ENCODE assay signal across 8 cellular contexts in the genomic region with DNA sequence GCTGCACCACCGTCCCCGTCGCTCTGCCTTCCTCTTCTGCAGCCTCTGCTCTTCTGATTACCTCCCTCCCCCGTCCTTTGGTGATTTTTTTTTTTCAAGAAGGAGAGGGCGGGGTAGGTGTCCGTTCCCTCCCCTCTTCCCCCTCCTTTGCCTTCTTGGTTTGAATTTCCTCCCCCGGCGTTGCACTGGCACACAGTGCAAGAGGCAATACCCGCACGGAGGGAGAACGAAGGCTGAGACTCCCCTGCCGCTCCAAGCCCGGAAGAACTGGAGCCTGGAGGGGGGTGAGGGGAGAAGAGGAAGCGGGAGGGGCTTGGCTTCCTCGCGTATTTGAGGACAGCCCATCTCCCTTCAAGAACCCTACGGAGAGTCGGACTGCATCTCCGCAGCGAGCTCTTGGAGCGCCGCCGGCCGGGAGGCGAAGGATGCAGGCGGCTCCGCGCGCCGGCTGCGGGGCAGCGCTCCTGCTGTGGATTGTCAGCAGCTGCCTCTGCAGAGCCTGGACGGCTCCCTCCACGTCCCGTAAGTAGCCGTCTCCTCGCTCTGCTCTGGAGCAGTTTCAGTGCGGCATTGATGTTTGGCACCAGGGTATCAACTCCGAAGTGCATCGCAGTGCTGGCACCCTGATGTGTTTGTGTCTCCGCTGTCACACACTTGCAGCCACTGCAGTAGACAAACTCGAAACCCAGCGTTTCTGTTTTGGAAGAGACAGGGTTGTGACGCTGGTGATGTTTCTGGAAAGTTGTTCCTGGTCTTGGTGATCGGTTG. TPM values are rescaled to one million over a fixed set of nuclear protein-coding genes. Genes with fewer than 3 reads are reported as not detected.
A peak's percentile ranks its signal among the peaks of the same experiment; 100 is the strongest.
DNase-seq lines count a peak whose midpoint lies in the region; ATAC-seq and TF ChIP-seq lines count a peak whose summit lies in the region.

CNTNAP2 (plus strand) TSS at position 350 of the 768 bp plus-strand sequence; CDS start at position 426, 76 bp downstream.

- TF ChIP-seq POLR2A in spleen (IDR thresholded peaks at IDR 0.05) = no peak

- H3K27ac ChIP-seq in iPS-18a (ENCODE audit: low read length) (no peak within 1 kb of the TSS), spleen (no peak within 1 kb of the TSS)

- ATAC-seq in GM19324 (IDR thresholded peaks at IDR 0.05; ENCODE audit: low FRiP score, unreplicated experiment) = no peak

- in situ Hi-C loops in astrocyte of the spinal cord (cut with HindIII; ENCODE audit: low sequenced_read_pairs) = no loop called here

- no peaks in the 10 kb centered on the region for H3K36me3 Mint-ChIP-seq in T-helper 1 cell treated with Interleukin-12 subunit alpha and Interleukin-12 subunit beta and Interleukin-4 antibody, amounts not matched to agents 30 μg/mL and 1 μg/mL, for 36 hours (ENCODE audit: low read depth)

- WGBS in spleen, 5 donors = 2 to 5% (median 3%) methylated on average over 23 to 45 of the region's 45 CpGs

- no peak within 1 kb of the TSS for H3K9ac ChIP-seq in iPS-18a (ENCODE audit: low read length)

- TF ChIP-seq CTCF in astrocyte of the spinal cord (IDR thresholded peaks at IDR 0.05; ENCODE audit: low read depth, low read length) = no peak
- TF ChIP-seq CTCF in spleen (IDR thresholded peaks at IDR 0.05 in 8 of 11, conservative IDR thresholded peaks at IDR 0.05 in 3 of 11) = no peak

- H3K36me3 ChIP-seq in iPS-18a (ENCODE audit: control insufficient read depth, low read depth, low read length) (no peaks in the 10 kb centered on the region), spleen (no peaks in the 10 kb centered on the region)

- DNase-seq in T-helper 1 cell = no peak
- peak; percentile 99 for DNase-seq in NCI-H2171 treated with DMSO at 0.1 percent for 48 hours (lab: John Stamatoyannopoulos, UW)
- peak; percentile 31 for DNase-seq in astrocyte of the spinal cord (ENCODE audit: low read depth, low spot score)
- peak; percentile 57 for DNase-seq in spleen
- DNase-seq in T-helper 9 cell = no peak

- H3K4me3 ChIP-seq in astrocyte of the spinal cord (ENCODE audit: low read depth, low read length) = peak within 1 kb of the TSS; percentile 40
- H3K4me3 ChIP-seq in iPS-18a (ENCODE audit: low read length) = peak within 1 kb of the TSS; percentile 81
- H3K4me3 ChIP-seq in spleen = peak within 1 kb of the TSS; percentile 3 to 58 (median 29)

- H3K9me3 ChIP-seq in iPS-18a (ENCODE audit: control insufficient read depth, low read depth, low read length) (no peaks in the 10 kb centered on the region), spleen (no peaks in the 10 kb centered on the region)

- peaks cover 8% of the 10 kb centered on the region for H3K4me1 Mint-ChIP-seq in T-helper 1 cell treated with Interleukin-12 subunit alpha and Interleukin-12 subunit beta and Interleukin-4 antibody, amounts not matched to agents 30 μg/mL and 1 μg/mL, for 36 hours (ENCODE audit: low read depth)

- H3K4me3 Mint-ChIP-seq in T-helper 1 cell treated with Interleukin-12 subunit alpha and Interleukin-12 subunit beta and Interleukin-4 antibody, amounts not matched to agents 30 μg/mL and 1 μg/mL, for 36 hours = peak within 1 kb of the TSS; percentile 64

- H3K9me3 Mint-ChIP-seq in T-helper 1 cell treated with Interleukin-12 subunit alpha and Interleukin-12 subunit beta and Interleukin-4 antibody, amounts not matched to agents 30 μg/mL and 1 μg/mL, for 36 hours = no peaks in the 10 kb centered on the region

- peaks cover 7% of the 10 kb centered on the region for H3K4me1 ChIP-seq in iPS-18a (ENCODE audit: control insufficient read depth, low read depth, low read length)
- H3K4me1 ChIP-seq in spleen = peaks cover 0 to 18% (median 10%) of the 10 kb centered on the region in 6 donors

- peaks cover 29% of the 10 kb centered on the region for H3K27me3 Mint-ChIP-seq in T-helper 1 cell treated with Interleukin-12 subunit alpha and Interleukin-12 subunit beta and Interleukin-4 antibody, amounts not matched to agents 30 μg/mL and 1 μg/mL, for 36 hours (ENCODE audit: low read depth)

- intact Hi-C loops in spleen (cut with DNase I; ENCODE audit: low total_unique reads) = no loop called here

- H3K27ac Mint-ChIP-seq in T-helper 1 cell treated with Interleukin-12 subunit alpha and Interleukin-12 subunit beta and Interleukin-4 antibody, amounts not matched to agents 30 μg/mL and 1 μg/mL, for 36 hours = peak within 1 kb of the TSS; percentile 15

- peaks cover 39% of the 10 kb centered on the region for H3K27me3 ChIP-seq in iPS-18a (ENCODE audit: control insufficient read depth, insufficient read depth, low read length)
- peaks cover 0 to 48% (median 15%) of the 10 kb centered on the region in 7 donors for H3K27me3 ChIP-seq in spleen (replicated peaks in 1 of 7)

RNA-seq across cellular contexts. Expression of gene CNTNAP2, which starts in this region (rescaled TPM):
- 1 to 10 TPM in 4 of 7 donors, under 1 TPM in 3; 0.29 to 2.0 (median 1.2) TPM for total RNA-seq in spleen
- polyA plus RNA-seq in spleen = under 1 TPM; 0.13 to 0.45 (median 0.27) TPM

Comparison
In these comparisons a context has a peak if more than half of its experiments do, and no peak if none do; other contexts are left out.
1. DNase-seq: peak in NCI-H2171 treated with DMSO at 0.1 percent for 48 hours (single experiment), astrocyte of the spinal cord (single experiment) and spleen (single experiment); none in T-helper 1 cell (0 of 5) and T-helper 9 cell (single experiment).
2. H3K4me3 ChIP-seq: peak in every context shown above with its lines; median percentile 81 in iPS-18a; 40 in astrocyte of the spinal cord; 29 in spleen.